Comparison of ENCODE assay signal across 8 cellular contexts in genomic region chr17:44970136-44970737, GRCh38. TPM values are rescaled to one million over a fixed set of nuclear protein-coding genes. Genes with fewer than 3 reads are reported as not detected.
DNase-seq lines count a peak whose midpoint lies in the region; ATAC-seq and TF ChIP-seq lines count a peak whose summit lies in the region.

No MANE protein-coding gene starts in this region.

- DNase-seq in stimulated activated naive CD4-positive, alpha-beta T cell (lab: John Stamatoyannopoulos, UW), result peak in 4 of 6 experiments; percentile 13 to 34 (median 19)
- DNase-seq in stimulated activated naive CD4-positive, alpha-beta T cell treated with Interleukin-2 at 50 U/mL for 16 hours (lab: John Stamatoyannopoulos, UW), result no peak
- DNase-seq in activated CD4-positive, alpha-beta memory T cell treated with anti-CD3 and anti-CD28 coated beads for 36 hours, result peak; percentile 49
- peak; percentile 81 for DNase-seq in glomerular visceral epithelial cell (ENCODE audit: extremely low spot score)
- peak in 1 of 2 donors; percentile 56 for DNase-seq in psoas muscle
- DNase-seq in HuH-7 (ENCODE audit: low spot score), result no peak

- peak overlapping the region; percentile 56 for H3K4me3 ChIP-seq in psoas muscle

- no peak overlapping the region for H3K27ac Mint-ChIP-seq in activated CD4-positive, alpha-beta memory T cell treated with anti-CD3 and anti-CD28 coated beads for 36 hours

- ATAC-seq in psoas muscle (no peak), GM18868 (IDR thresholded peaks at IDR 0.05; ENCODE audit: unreplicated experiment) (no peak), HG03442 (IDR thresholded peaks at IDR 0.05; ENCODE audit: unreplicated experiment) (no peak)

- no peak overlapping the region for H3K27ac ChIP-seq in psoas muscle

- peaks cover 37% of the 10 kb centered on the region for H3K4me1 Mint-ChIP-seq in activated CD4-positive, alpha-beta memory T cell treated with anti-CD3 and anti-CD28 coated beads for 36 hours (ENCODE audit: low read depth)

- POLR2A ChIA-PET in activated CD4-positive, alpha-beta memory T cell treated with anti-CD3 and anti-CD28 coated beads for 36 hours (lab: Charles Lee), result interaction anchor here (1.0 to 1.6 kb wide), 2 partner anchors 24 to 81 kb away, joined by 3 to 4 read pairs; no protein-coding TSS in a partner anchor

- CTCF ChIA-PET in activated CD4-positive, alpha-beta memory T cell treated with anti-CD3 and anti-CD28 coated beads for 36 hours (lab: Charles Lee), result interaction anchor here (1.0 to 3.1 kb wide), 5 partner anchors 49 to 61 kb away, joined by 3 to 18 read pairs (median 6); no protein-coding TSS in a partner anchor

- H3K36me3 Mint-ChIP-seq in activated CD4-positive, alpha-beta memory T cell treated with anti-CD3 and anti-CD28 coated beads for 36 hours, result no peaks in the 10 kb centered on the region

- H3K36me3 ChIP-seq in psoas muscle (ENCODE audit: insufficient read depth in 1 of 2, low read depth in 1 of 2), result no peaks in the 10 kb centered on the region

- H3K4me3 Mint-ChIP-seq in activated CD4-positive, alpha-beta memory T cell treated with anti-CD3 and anti-CD28 coated beads for 36 hours, result peak overlapping the region; percentile 26

- no peaks in the 10 kb centered on the region for H3K9me3 ChIP-seq in psoas muscle

- H3K27me3 Mint-ChIP-seq in activated CD4-positive, alpha-beta memory T cell treated with anti-CD3 and anti-CD28 coated beads for 36 hours, result peaks cover 46% of the 10 kb centered on the region

- WGBS in psoas muscle, 3 donors, result 3% methylated on average over 43 to 55 of the region's 55 CpGs

- intact Hi-C loops in activated CD4-positive, alpha-beta memory T cell treated with anti-CD3 and anti-CD28 coated beads for 36 hours (cut with micrococcal nuclease), result no loop called here
- intact Hi-C loops in psoas muscle (cut with DNase I), result no loop called here

- TF ChIP-seq CTCF in psoas muscle (IDR thresholded peaks at IDR 0.05), result no peak

- H3K27me3 ChIP-seq in psoas muscle (ENCODE audit: insufficient read depth in 3 of 3, low read length in 2 of 3), result peaks cover 0 to 57% (median 17%) of the 10 kb centered on the region in 3 donors

- no peaks in the 10 kb centered on the region for H3K9me3 Mint-ChIP-seq in activated CD4-positive, alpha-beta memory T cell treated with anti-CD3 and anti-CD28 coated beads for 36 hours

- H3K4me1 ChIP-seq in psoas muscle, result peaks cover 6% of the 10 kb centered on the region

RNA-seq across cellular contexts. Expression of gene C1QL1, which starts 2.1 kb away (rescaled TPM):
- total RNA-seq in activated CD4-positive, alpha-beta memory T cell treated with anti-CD3 and anti-CD28 coated beads for 36 hours, result under 1 TPM; 0.76 to 0.87 TPM
- not detected for total RNA-seq in psoas muscle
- polyA plus RNA-seq in psoas muscle, result under 1 TPM in 1 of 3 donors, not detected in 2; 0.05 TPM

RNA-seq across cellular contexts. Expression of gene KIF18B, which starts 22.7 kb away (rescaled TPM):
- 10 to 100 TPM; 36.2 to 42.9 TPM for total RNA-seq in activated CD4-positive, alpha-beta memory T cell treated with anti-CD3 and anti-CD28 coated beads for 36 hours
- total RNA-seq in psoas muscle, result under 1 TPM in 3 of 4 donors, not detected in 1; 0.07 to 0.17 (median 0.11) TPM
- polyA plus RNA-seq in psoas muscle, result under 1 TPM in 2 of 3 donors, not detected in 1; 0.01 to 0.03 TPM

RNA-seq across cellular contexts. Expression of gene GFAP, which starts 54.9 kb away (rescaled TPM):
- not detected for total RNA-seq in activated CD4-positive, alpha-beta memory T cell treated with anti-CD3 and anti-CD28 coated beads for 36 hours
- total RNA-seq in psoas muscle, result under 1 TPM in 1 of 4 donors, not detected in 3; 0.54 TPM
- polyA plus RNA-seq in psoas muscle, result under 1 TPM; 0.11 to 0.52 (median 0.34) TPM

Comparison
In these comparisons a context has a peak if more than half of its experiments do, and no peak if none do; other contexts are left out.
1. DNase-seq: peak in stimulated activated naive CD4-positive, alpha-beta T cell (4 of 6), activated CD4-positive, alpha-beta memory T cell treated with anti-CD3 and anti-CD28 coated beads for 36 hours (single experiment) and glomerular visceral epithelial cell (single experiment); none in stimulated activated naive CD4-positive, alpha-beta T cell treated with Interleukin-2 at 50 U/mL for 16 hours (single experiment) and HuH-7 (single experiment).
2. RNA of gene KIF18B, which starts 22.7 kb away (total RNA-seq): 36.2 to 42.9 TPM in activated CD4-positive, alpha-beta memory T cell treated with anti-CD3 and anti-CD28 coated beads for 36 hours; 0.07 to 0.17 TPM in psoas muscle; every median in the first group is over 10 times any median in the second.